ENCODE assay signal across 8 cellular contexts in genomic region chr9:127835930-127836586, GRCh38. TPM values are rescaled to one million over a fixed set of nuclear protein-coding genes. Genes with fewer than 3 reads are reported as not detected.
DNase-seq lines count a peak whose midpoint lies in the region; ATAC-seq and TF ChIP-seq lines count a peak whose summit lies in the region.

No MANE protein-coding gene starts in this region.

- peak overlapping the region; percentile 2 to 8 for H3K4me3 ChIP-seq in foreskin fibroblast (ENCODE audit: low read depth in 1 of 2, low read length in 2 of 2)

- no peaks in the 10 kb centered on the region for H3K9me3 Mint-ChIP-seq in nephron progenitor cell

- H3K27ac Mint-ChIP-seq in nephron progenitor cell: no peak overlapping the region

- H3K4me3 Mint-ChIP-seq in nephron progenitor cell: no peak overlapping the region

- intact Hi-C loops in sciatic nerve (cut with DNase I): no loop called here

- TF ChIP-seq CTCF in foreskin fibroblast (IDR thresholded peaks at IDR 0.05; ENCODE audit: low read depth, low read length) (no peak), nephron progenitor cell (IDR thresholded peaks at IDR 0.05) (no peak)

- H3K27me3 Mint-ChIP-seq in nephron progenitor cell (ENCODE audit: low read depth, poor library complexity): peaks cover 4% of the 10 kb centered on the region

- DNase-seq in EL: peak; percentile 74
- peak; percentile 66 for DNase-seq in SKM-1 treated with dmso at 0.1 percent for 144 hours (lab: John Stamatoyannopoulos, UW; ENCODE audit: unreplicated experiment)
- peak; percentile 77 to 89 for DNase-seq in foreskin fibroblast
- DNase-seq in sciatic nerve (ENCODE audit: low spot score): no peak
- DNase-seq in DMS53 (lab: John Stamatoyannopoulos, UW): no peak
- DNase-seq in nephron progenitor cell: no peak
- DNase-seq in DMS79 treated with DMSO at 0.1 percent for 48 hours (lab: John Stamatoyannopoulos, UW): no peak

- H3K36me3 Mint-ChIP-seq in nephron progenitor cell (ENCODE audit: low read depth): no peaks in the 10 kb centered on the region

- peaks cover 54% of the 10 kb centered on the region for H3K4me1 Mint-ChIP-seq in nephron progenitor cell

- peak; percentile 26 for ATAC-seq in sciatic nerve
- no peak for ATAC-seq in GM19324 (IDR thresholded peaks at IDR 0.05; ENCODE audit: low FRiP score, unreplicated experiment)

RNA-seq across cellular contexts. Expression of gene ENG, which starts 18.4 kb away (rescaled TPM):
- 285 TPM for total RNA-seq in sciatic nerve

RNA-seq across cellular contexts. Expression of gene FPGS, which starts 33.4 kb away (rescaled TPM):
- total RNA-seq in sciatic nerve: 69.7 TPM

RNA-seq across cellular contexts. Expression of gene AK1, which starts 41.4 kb away (rescaled TPM):
- total RNA-seq in sciatic nerve: 61.0 TPM

RNA-seq across cellular contexts. Expression of gene CDK9, which starts 50.2 kb away (rescaled TPM):
- 127 TPM for total RNA-seq in sciatic nerve

RNA-seq across cellular contexts. Expression of gene SH2D3C, which starts 57.6 kb away (rescaled TPM):
- 22.6 TPM for total RNA-seq in sciatic nerve

Comparison
In these comparisons a context has a peak if more than half of its experiments do, and no peak if none do; other contexts are left out.
1. DNase-seq: peak in EL (single experiment), SKM-1 treated with dmso at 0.1 percent for 144 hours (single experiment) and foreskin fibroblast (2 of 2); none in sciatic nerve (single experiment), DMS53 (single experiment), nephron progenitor cell (single experiment) and DMS79 treated with DMSO at 0.1 percent for 48 hours (single experiment).